Comparison of ENCODE assay signal across 10 cellular contexts in the genomic region with DNA sequence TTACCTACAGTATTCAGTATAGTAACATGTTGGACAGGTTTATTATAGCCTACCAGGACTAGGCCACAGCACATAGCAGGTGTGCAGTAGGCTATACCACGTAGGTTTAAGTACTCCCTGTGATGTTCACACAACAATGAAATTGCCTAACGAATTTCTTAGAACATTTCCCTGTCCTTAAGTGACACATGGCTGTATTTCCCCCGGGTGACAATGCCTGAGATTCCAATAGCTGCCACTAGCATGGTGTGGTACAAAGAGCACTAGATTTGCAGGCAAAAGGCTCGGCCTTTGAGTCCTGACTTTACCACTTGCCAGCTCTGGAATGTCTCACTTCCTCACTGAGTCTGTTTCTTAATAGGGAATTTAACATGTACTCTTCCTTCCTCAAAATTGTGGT. TPM values are rescaled to one million over a fixed set of nuclear protein-coding genes. Genes with fewer than 3 reads are reported as not detected.
A peak's percentile ranks its signal among the peaks of the same experiment; 100 is the strongest.
DNase-seq lines count a peak whose midpoint lies in the region; ATAC-seq and TF ChIP-seq lines count a peak whose summit lies in the region.
"Had no signal": no experiment of that assay in that cellular context is flagged by ENCODE, and none has a peak within 500 bp of the region (broad histone marks: within the 10 kb centered on the region; RNA-seq: fewer than 3 reads in every experiment).

No MANE protein-coding gene starts in this region.

- peak; percentile 58 to 84 (median 78) for ATAC-seq in heart left ventricle

- H3K9me3 ChIP-seq in heart left ventricle (peaks cover 0 to 7% (median 0%) of the 10 kb centered on the region in 12 donors), osteoblast (ENCODE audit: low read depth, low read length) (no peaks in the 10 kb centered on the region)

- no peak overlapping the region for H3K4me2 ChIP-seq in osteoblast (ENCODE audit: insufficient read depth, low read length)

- peak; percentile 0 for DNase-seq in GF-D8 (lab: John Stamatoyannopoulos, UW)
- DNase-seq in Jurkat, Clone E6-1 (ENCODE audit: low read depth, low spot score): peak; percentile 40
- no peak for DNase-seq in heart left ventricle
- DNase-seq in osteoblast (ENCODE audit: insufficient read length, low spot score, missing footprints): peak; percentile 31
- DNase-seq in activated naive CD8-positive, alpha-beta T cell treated with anti-CD3 and anti-CD28 coated beads for 36 hours: no peak
- no peak for DNase-seq in activated T-cell treated with anti-CD3 and anti-CD28 coated beads, Interleukin-2, amount 50 U/mL, for 24 hours
- no peak for DNase-seq in activated CD4-positive, CD25-positive, alpha-beta regulatory T cell treated with anti-CD3 and anti-CD28 coated beads, Interleukin-2, amount 50 U/mL, for 72 hours
- no peak for DNase-seq in SK-N-DZ (ENCODE audit: low spot score)
- DNase-seq: DMS153, nucleus accumbens had no signal

- no peaks in the 10 kb centered on the region for H4K20me1 ChIP-seq in osteoblast (ENCODE audit: insufficient read depth, low read length)

- peak overlapping the region in 9 of 12 donors; percentile 13 to 62 (median 42) for H3K27ac ChIP-seq in heart left ventricle
- no peak overlapping the region for H3K27ac ChIP-seq in osteoblast (ENCODE audit: low read depth, low read length)

- TF ChIP-seq POLR2A in heart left ventricle (IDR thresholded peaks at IDR 0.05): no peak

- no peaks in the 10 kb centered on the region for H3K36me3 Mint-ChIP-seq in activated naive CD8-positive, alpha-beta T cell treated with anti-CD3 and anti-CD28 coated beads for 36 hours
- no peaks in the 10 kb centered on the region for H3K36me3 Mint-ChIP-seq in activated T-cell treated with anti-CD3 and anti-CD28 coated beads, Interleukin-2, amount 50 U/mL, for 24 hours (ENCODE audit: low read depth)

- peaks cover 5% of the 10 kb centered on the region for H3K9me3 Mint-ChIP-seq in activated naive CD8-positive, alpha-beta T cell treated with anti-CD3 and anti-CD28 coated beads for 36 hours
- peaks cover 6% of the 10 kb centered on the region for H3K9me3 Mint-ChIP-seq in activated T-cell treated with anti-CD3 and anti-CD28 coated beads, Interleukin-2, amount 50 U/mL, for 24 hours

- H3K27me3 Mint-ChIP-seq in activated naive CD8-positive, alpha-beta T cell treated with anti-CD3 and anti-CD28 coated beads for 36 hours: peaks cover 7% of the 10 kb centered on the region
- peaks cover 10% of the 10 kb centered on the region for H3K27me3 Mint-ChIP-seq in activated T-cell treated with anti-CD3 and anti-CD28 coated beads, Interleukin-2, amount 50 U/mL, for 24 hours

- intact Hi-C loops in heart left ventricle (cut with DNase I): no loop called here

- H3K4me1 Mint-ChIP-seq in activated naive CD8-positive, alpha-beta T cell treated with anti-CD3 and anti-CD28 coated beads for 36 hours: no peaks in the 10 kb centered on the region
- no peaks in the 10 kb centered on the region for H3K4me1 Mint-ChIP-seq in activated T-cell treated with anti-CD3 and anti-CD28 coated beads, Interleukin-2, amount 50 U/mL, for 24 hours (ENCODE audit: low read depth)

- H2AFZ ChIP-seq in osteoblast (ENCODE audit: low read length): no peak overlapping the region

- peaks cover 33% of the 10 kb centered on the region for H3K79me2 ChIP-seq in osteoblast (ENCODE audit: insufficient read depth, low read length)

- 26 to 33% (median 29%) methylated on average over 4 of the region's 4 CpGs for WGBS in heart left ventricle, 4 donors

- no peak overlapping the region for H3K4me3 Mint-ChIP-seq in activated naive CD8-positive, alpha-beta T cell treated with anti-CD3 and anti-CD28 coated beads for 36 hours
- no peak overlapping the region for H3K4me3 Mint-ChIP-seq in activated T-cell treated with anti-CD3 and anti-CD28 coated beads, Interleukin-2, amount 50 U/mL, for 24 hours

- H3K36me3 ChIP-seq in heart left ventricle: peaks cover 0 to 36% (median 5%) of the 10 kb centered on the region in 9 donors
- peaks cover 16% of the 10 kb centered on the region for H3K36me3 ChIP-seq in osteoblast (ENCODE audit: insufficient read depth, low read length)

- peaks cover 0 to 59% (median 31%) of the 10 kb centered on the region in 12 donors for H3K4me1 ChIP-seq in heart left ventricle
- no peaks in the 10 kb centered on the region for H3K4me1 ChIP-seq in osteoblast (ENCODE audit: insufficient read depth, low read length)

- no peak overlapping the region for H3K27ac Mint-ChIP-seq in activated naive CD8-positive, alpha-beta T cell treated with anti-CD3 and anti-CD28 coated beads for 36 hours
- H3K27ac Mint-ChIP-seq in activated T-cell treated with anti-CD3 and anti-CD28 coated beads, Interleukin-2, amount 50 U/mL, for 24 hours: no peak overlapping the region

- H3K27me3 ChIP-seq in heart left ventricle (no peaks in the 10 kb centered on the region), osteoblast (ENCODE audit: insufficient read depth, low read length) (no peaks in the 10 kb centered on the region)

- H3K4me3 ChIP-seq in Jurkat, Clone E6-1 (ENCODE audit: low read length): no peak overlapping the region
- H3K4me3 ChIP-seq in heart left ventricle (no peak overlapping the region), osteoblast (ENCODE audit: insufficient read depth, low read length) (no peak overlapping the region)

- TF ChIP-seq CTCF in heart left ventricle (IDR thresholded peaks at IDR 0.05) (peak in 4 of 12 donors; percentile 9 to 36 (median 27)), osteoblast (IDR thresholded peaks at IDR 0.05; ENCODE audit: extremely low read depth, low read depth, low read length) (peak; percentile 6)

RNA-seq across cellular contexts. Expression of gene PTPN21, which starts 19.7 kb away (rescaled TPM):
- not detected for polyA plus RNA-seq in Jurkat, Clone E6-1 (2012; ENCODE audit: insufficient read depth, insufficient read length)
- 10 to 100 TPM; 21.1 to 68.3 (median 34.2) TPM for total RNA-seq in heart left ventricle
- polyA plus RNA-seq in heart left ventricle: 10 to 100 TPM in 1 of 2 donors, 1 to 10 TPM in 1; 9.4 to 12.2 TPM
- total RNA-seq in osteoblast: 17.4 and 18.0 TPM in 2 replicates
- under 1 TPM; 0.16 to 0.25 TPM for total RNA-seq in activated naive CD8-positive, alpha-beta T cell treated with anti-CD3 and anti-CD28 coated beads for 36 hours
- polyA plus RNA-seq in SK-N-DZ (2014; cell fraction: cytosol; rRNA removed): 1.3 TPM in 2 replicates
- polyA plus RNA-seq in SK-N-DZ (2014; cell fraction: nucleus; rRNA removed): 2.9 and 5.0 TPM in 2 replicates

RNA-seq across cellular contexts. Expression of gene ZC3H14, which starts 27.7 kb away (rescaled TPM):
- polyA plus RNA-seq in Jurkat, Clone E6-1 (2012; ENCODE audit: insufficient read depth, insufficient read length): 71.3 TPM
- total RNA-seq in heart left ventricle (10 to 100 TPM; 36.8 to 62.7 (median 44.7) TPM), osteoblast (72.2 and 74.6 TPM in 2 replicates)
- polyA plus RNA-seq in heart left ventricle: 10 to 100 TPM; 27.6 to 38.3 TPM
- 10 to 100 TPM; 47.5 to 52.6 TPM for total RNA-seq in activated naive CD8-positive, alpha-beta T cell treated with anti-CD3 and anti-CD28 coated beads for 36 hours
- polyA plus RNA-seq in SK-N-DZ (2014; cell fraction: cytosol; rRNA removed): 48.5 and 59.8 TPM in 2 replicates
- polyA plus RNA-seq in SK-N-DZ (2014; cell fraction: nucleus; rRNA removed): 49.9 and 65.8 TPM in 2 replicates

Comparison
In these comparisons a context has a peak if more than half of its experiments do, and no peak if none do; other contexts are left out.
1. DNase-seq: peak in GF-D8 (single experiment), Jurkat, Clone E6-1 (single experiment) and osteoblast (single experiment); none in heart left ventricle (0 of 5), activated naive CD8-positive, alpha-beta T cell treated with anti-CD3 and anti-CD28 coated beads for 36 hours (single experiment), activated T-cell treated with anti-CD3 and anti-CD28 coated beads, Interleukin-2, amount 50 U/mL, for 24 hours (single experiment), activated CD4-positive, CD25-positive, alpha-beta regulatory T cell treated with anti-CD3 and anti-CD28 coated beads, Interleukin-2, amount 50 U/mL, for 72 hours (single experiment) and SK-N-DZ (single experiment).
2. RNA of gene PTPN21, which starts 19.7 kb away (total RNA-seq): 21.1 to 68.3 TPM in heart left ventricle and 17.4 to 18.0 TPM in osteoblast; 0.16 to 0.25 TPM in activated naive CD8-positive, alpha-beta T cell treated with anti-CD3 and anti-CD28 coated beads for 36 hours; every median in the first group is over 10 times any median in the second.